In genomic region chr5:176596069-176596656, GRCh38 we compare ENCODE assay signal across 19 cellular contexts. TPM values are rescaled to one million over a fixed set of nuclear protein-coding genes. Genes with fewer than 3 reads are reported as not detected.
DNase-seq lines count a peak whose midpoint lies in the region; ATAC-seq and TF ChIP-seq lines count a peak whose summit lies in the region.
"Had no signal": no experiment of that assay in that cellular context is flagged by ENCODE, and none has a peak within 500 bp of the region (broad histone marks: within the 10 kb centered on the region; RNA-seq: fewer than 3 reads in every experiment).

No MANE protein-coding gene starts in this region.

- peak overlapping the region; percentile 33 for H3K4me2 ChIP-seq in parathyroid adenoma (ENCODE audit: low read length)

- H3K9me3 ChIP-seq in endodermal cell (ENCODE audit: control insufficient read depth, low read length) (no peaks in the 10 kb centered on the region), parathyroid adenoma (ENCODE audit: control insufficient read depth, low read length) (no peaks in the 10 kb centered on the region)
- H3K9me3 ChIP-seq: gastroesophageal sphincter, thoracic aorta had no signal

- 96 to 99% methylated on average over 17 to 23 of the region's 23 CpGs for WGBS in endodermal cell (ENCODE audit: insufficient coverage in 1 of 2, insufficient read length in 1 of 2), 2 experiments

- H3K27me3 ChIP-seq in endodermal cell (ENCODE audit: control insufficient read depth, insufficient read depth, low read length, poor library complexity, severe bottlenecking) (no peaks in the 10 kb centered on the region), parathyroid adenoma (ENCODE audit: control insufficient read depth, insufficient read depth, low read length) (no peaks in the 10 kb centered on the region)

- H3K79me2 ChIP-seq in parathyroid adenoma, result no peaks in the 10 kb centered on the region

- H2AFZ ChIP-seq in parathyroid adenoma, result no peak overlapping the region

- peaks cover 2% of the 10 kb centered on the region for H3K27me3 Mint-ChIP-seq in activated CD4-positive, alpha-beta T cell treated with anti-CD3 and anti-CD28 coated beads for 36 hours
- peaks cover 0 to 3% of the 10 kb centered on the region in 2 donors for H3K27me3 Mint-ChIP-seq in T-cell
- H3K27me3 Mint-ChIP-seq in endodermal cell (ENCODE audit: insufficient read depth), result peaks cover 52% of the 10 kb centered on the region
- peaks cover 16% of the 10 kb centered on the region for H3K27me3 Mint-ChIP-seq in glutamatergic neuron (ENCODE audit: unreplicated experiment)

- H3K4me3 ChIP-seq in endodermal cell (ENCODE audit: low read length), result no peak overlapping the region
- H3K4me3 ChIP-seq in parathyroid adenoma (ENCODE audit: low read depth, low read length), result no peak overlapping the region

- peaks cover 8% of the 10 kb centered on the region for H3K4me1 Mint-ChIP-seq in activated CD4-positive, alpha-beta T cell treated with anti-CD3 and anti-CD28 coated beads for 36 hours
- peaks cover 5 to 7% (median 5%) of the 10 kb centered on the region in 3 donors for H3K4me1 Mint-ChIP-seq in T-cell
- peaks cover 1% of the 10 kb centered on the region for H3K4me1 Mint-ChIP-seq in endodermal cell
- peaks cover 21% of the 10 kb centered on the region for H3K4me1 Mint-ChIP-seq in glutamatergic neuron (ENCODE audit: low read depth, unreplicated experiment)
- H3K4me1 Mint-ChIP-seq: nephron had no signal

- no peaks in the 10 kb centered on the region for H3K9me3 Mint-ChIP-seq in activated CD4-positive, alpha-beta T cell treated with anti-CD3 and anti-CD28 coated beads for 36 hours (ENCODE audit: low read depth)
- H3K9me3 Mint-ChIP-seq in T-cell, result no peaks in the 10 kb centered on the region
- no peaks in the 10 kb centered on the region for H3K9me3 Mint-ChIP-seq in endodermal cell
- H3K9me3 Mint-ChIP-seq in glutamatergic neuron (ENCODE audit: unreplicated experiment), result peaks cover 20% of the 10 kb centered on the region
- H3K9me3 Mint-ChIP-seq: nephron had no signal

- CTCF ChIA-PET in activated CD4-positive, alpha-beta T cell treated with anti-CD3 and anti-CD28 coated beads for 36 hours (lab: Charles Lee), result interaction anchor here (0.5 to 1.0 kb wide), 5 partner anchors 9 to 115 kb away, joined by 3 to 5 read pairs (median 3); no protein-coding TSS in a partner anchor
- CTCF ChIA-PET in T-cell (lab: Charles Lee), result interaction anchor here in 1 of 2 donors (0.7 to 1.3 kb wide), 3 partner anchors 58 to 934 kb away, joined by 3 to 7 read pairs (median 3); partner anchors contain the start of gene RNF44

- no peaks in the 10 kb centered on the region for H3K36me3 Mint-ChIP-seq in activated CD4-positive, alpha-beta T cell treated with anti-CD3 and anti-CD28 coated beads for 36 hours (ENCODE audit: low read depth)
- no peaks in the 10 kb centered on the region for H3K36me3 Mint-ChIP-seq in T-cell
- H3K36me3 Mint-ChIP-seq in endodermal cell (ENCODE audit: low read depth), result peaks cover 4% of the 10 kb centered on the region
- H3K36me3 Mint-ChIP-seq in glutamatergic neuron (ENCODE audit: unreplicated experiment), result peaks cover 11% of the 10 kb centered on the region

- H3K9ac ChIP-seq in endodermal cell (ENCODE audit: extremely low read depth, low read length, poor library complexity, severe bottlenecking) (no peak overlapping the region), parathyroid adenoma (no peak overlapping the region)

- H3K36me3 ChIP-seq in endodermal cell (ENCODE audit: control insufficient read depth, insufficient read depth, low read length) (no peaks in the 10 kb centered on the region), parathyroid adenoma (ENCODE audit: control insufficient read depth, insufficient read depth, low read length) (no peaks in the 10 kb centered on the region)
- H3K36me3 ChIP-seq: gastroesophageal sphincter, thoracic aorta had no signal

- intact Hi-C loops in activated CD4-positive, alpha-beta T cell treated with anti-CD3 and anti-CD28 coated beads for 36 hours (cut with DNase I, micrococcal nuclease), result loop anchor here in 1 of 2 experiments (2.0 kb wide), 1 partner anchor 53 kb away; no protein-coding TSS in a partner anchor

- no peak for ATAC-seq in activated CD4-positive, alpha-beta T cell treated with anti-CD3 and anti-CD28 coated beads for 36 hours
- no peak for ATAC-seq in T-cell (replicated peaks in 1 of 4)
- ATAC-seq in HG02678 (IDR thresholded peaks at IDR 0.05; ENCODE audit: unreplicated experiment), result no peak
- ATAC-seq: Panc1 had no signal

- H3K27ac Mint-ChIP-seq in activated CD4-positive, alpha-beta T cell treated with anti-CD3 and anti-CD28 coated beads for 36 hours, result peak overlapping the region; percentile 68
- H3K27ac Mint-ChIP-seq in T-cell, result peak overlapping the region; percentile 75 to 78
- no peak overlapping the region for H3K27ac Mint-ChIP-seq in endodermal cell
- no peak overlapping the region for H3K27ac Mint-ChIP-seq in glutamatergic neuron (ENCODE audit: unreplicated experiment)
- H3K27ac Mint-ChIP-seq: nephron had no signal

- POLR2A ChIA-PET in activated CD4-positive, alpha-beta T cell treated with anti-CD3 and anti-CD28 coated beads for 36 hours (lab: Charles Lee), result interaction anchor here (0.6 kb wide), 1 partner anchor 1526 kb away, joined by 3 read pairs; no protein-coding TSS in a partner anchor
- POLR2A ChIA-PET in T-cell (lab: Charles Lee), result no interaction called here

- H3K27ac ChIP-seq in endodermal cell (ENCODE audit: low read depth, low read length) (no peak overlapping the region), parathyroid adenoma (no peak overlapping the region)
- H3K27ac ChIP-seq: thoracic aorta had no signal

- H3K4me3 Mint-ChIP-seq in activated CD4-positive, alpha-beta T cell treated with anti-CD3 and anti-CD28 coated beads for 36 hours, result peak overlapping the region; percentile 48
- H3K4me3 Mint-ChIP-seq in T-cell (peak overlapping the region; percentile 64 to 75 (median 74)), endodermal cell (peak overlapping the region; percentile 36), glutamatergic neuron (ENCODE audit: unreplicated experiment) (no peak overlapping the region)

- no peak for TF ChIP-seq CTCF in endodermal cell (conservative IDR thresholded peaks at IDR 0.05)
- TF ChIP-seq CTCF in parathyroid adenoma (IDR thresholded peaks at IDR 0.05), result no peak
- TF ChIP-seq CTCF in glutamatergic neuron (IDR thresholded peaks at IDR 0.05; ENCODE audit: partially characterized antibody, unreplicated experiment), result no peak

- H3K4me1 ChIP-seq in endodermal cell (ENCODE audit: control insufficient read depth, insufficient read depth, low read length), result peaks cover 2% of the 10 kb centered on the region
- no peaks in the 10 kb centered on the region for H3K4me1 ChIP-seq in parathyroid adenoma

- no peak for DNase-seq in activated CD4-positive, alpha-beta T cell treated with anti-CD3 and anti-CD28 coated beads for 36 hours
- no peak for DNase-seq in activated CD4-positive, alpha-beta T cell treated with anti-CD3 and anti-CD28 coated beads, Interleukin-2, amount 50 U/mL, for 4 hours
- no peak for DNase-seq in T-cell
- DNase-seq in endodermal cell, result no peak
- DNase-seq in glutamatergic neuron, result no peak
- no peak for DNase-seq in iPS-NIHi7 (ENCODE audit: extremely low spot score)
- DNase-seq: amygdala, DMS 273 treated with DMSO at 0.1 percent for 48 hours, NCI-H1436, NCI-H526 treated with DMSO at 0.1 percent for 48 hours had no signal

RNA-seq across cellular contexts. Expression of gene GPRIN1, which starts 13.8 kb away (rescaled TPM):
- total RNA-seq in activated CD4-positive, alpha-beta T cell treated with anti-CD3 and anti-CD28 coated beads for 36 hours, result 1 to 10 TPM; 3.8 to 4.1 TPM
- total RNA-seq in T-cell, result 1 to 10 TPM in 1 of 5 donors, under 1 TPM in 4; 0.33 to 1.2 (median 0.64) TPM
- total RNA-seq in endodermal cell, result 1 to 10 TPM; 4.5 to 4.9 TPM
- 10.4 TPM for polyA plus RNA-seq in endodermal cell (2013, experiment 1 of 2)
- 10.0 TPM for polyA plus RNA-seq in endodermal cell (2013, experiment 2 of 2)
- total RNA-seq in glutamatergic neuron (ENCODE audit: unreplicated experiment), result 72.3 TPM

RNA-seq across cellular contexts. Expression of gene SNCB, which starts 34.2 kb away (rescaled TPM):
- total RNA-seq in activated CD4-positive, alpha-beta T cell treated with anti-CD3 and anti-CD28 coated beads for 36 hours, result under 1 TPM; 0.46 to 0.55 TPM
- total RNA-seq in T-cell (not detected), endodermal cell (1 to 10 TPM in 1 of 2 donors, under 1 TPM in 1; 0.22 to 1.8 TPM), glutamatergic neuron (ENCODE audit: unreplicated experiment) (3.7 TPM)
- polyA plus RNA-seq in endodermal cell (2013, experiment 1 of 2), result 0.25 TPM
- polyA plus RNA-seq in endodermal cell (2013, experiment 2 of 2), result 0.58 TPM
- total RNA-seq: A172; gastroesophageal sphincter; kidney; T-helper 1 cell treated with Interleukin-12 subunit alpha and Interleukin-12 subunit beta and Interleukin-4 antibody, amounts not matched to agents 30 ng/mL and 1 ng/mL, for 36 hours; thoracic aorta had no signal

RNA-seq across cellular contexts. Expression of gene EIF4E1B, which starts 34.3 kb away (rescaled TPM):
- not detected for total RNA-seq in activated CD4-positive, alpha-beta T cell treated with anti-CD3 and anti-CD28 coated beads for 36 hours
- total RNA-seq in T-cell, result not detected
- 1 to 10 TPM; 1.4 to 2.0 TPM for total RNA-seq in endodermal cell
- 0.82 TPM for polyA plus RNA-seq in endodermal cell (2013, experiment 1 of 2)
- not detected for polyA plus RNA-seq in endodermal cell (2013, experiment 2 of 2)
- total RNA-seq in glutamatergic neuron (ENCODE audit: unreplicated experiment), result not detected
- total RNA-seq: A172; gastroesophageal sphincter; kidney; T-helper 1 cell treated with Interleukin-12 subunit alpha and Interleukin-12 subunit beta and Interleukin-4 antibody, amounts not matched to agents 30 ng/mL and 1 ng/mL, for 36 hours; thoracic aorta had no signal

RNA-seq across cellular contexts. Expression of gene CDHR2, which starts 47.0 kb away (rescaled TPM):
- under 1 TPM; 0.37 to 0.61 TPM for total RNA-seq in activated CD4-positive, alpha-beta T cell treated with anti-CD3 and anti-CD28 coated beads for 36 hours
- total RNA-seq in T-cell, result 1 to 10 TPM; 1.6 to 3.1 (median 2.8) TPM
- under 1 TPM; 0.37 to 0.89 TPM for total RNA-seq in endodermal cell
- polyA plus RNA-seq in endodermal cell (2013, experiment 1 of 2), result not detected
- not detected for polyA plus RNA-seq in endodermal cell (2013, experiment 2 of 2)
- 0.29 TPM for total RNA-seq in glutamatergic neuron (ENCODE audit: unreplicated experiment)
- total RNA-seq: A172, thoracic aorta had no signal

RNA-seq across cellular contexts. Expression of gene TSPAN17, which starts 51.1 kb away (rescaled TPM):
- 10 to 100 TPM; 19.4 to 25.2 TPM for total RNA-seq in activated CD4-positive, alpha-beta T cell treated with anti-CD3 and anti-CD28 coated beads for 36 hours
- total RNA-seq in T-cell, result 10 to 100 TPM; 20.2 to 39.3 (median 30.0) TPM
- total RNA-seq in endodermal cell, result 10 to 100 TPM; 49.3 to 50.3 TPM
- 35.5 TPM for polyA plus RNA-seq in endodermal cell (2013, experiment 1 of 2)
- 34.8 TPM for polyA plus RNA-seq in endodermal cell (2013, experiment 2 of 2)
- 97.2 TPM for total RNA-seq in glutamatergic neuron (ENCODE audit: unreplicated experiment)

Comparison
In these comparisons a context has a peak if more than half of its experiments do, and no peak if none do; other contexts are left out.
1. H3K27ac Mint-ChIP-seq: peak in activated CD4-positive, alpha-beta T cell treated with anti-CD3 and anti-CD28 coated beads for 36 hours (single experiment) and T-cell (2 of 2); none in endodermal cell (single experiment) and glutamatergic neuron (single experiment).
2. RNA of gene GPRIN1, which starts 13.8 kb away (total RNA-seq): 72.3 TPM in glutamatergic neuron (single experiment); 4.5 to 4.9 TPM in endodermal cell, 3.8 to 4.1 TPM in activated CD4-positive, alpha-beta T cell treated with anti-CD3 and anti-CD28 coated beads for 36 hours and 0.33 to 1.2 TPM in T-cell; every median in the first group is over 10 times any median in the second.